26 cellular contexts compared by ENCODE assay signal in genomic region chr6:154289818-154290508, GRCh38.
DNase-seq lines count a peak whose midpoint lies in the region; ATAC-seq, FAIRE-seq and TF ChIP-seq lines count a peak whose summit lies in the region.
"Had no signal": no experiment of that assay in that cellular context is flagged by ENCODE, and none has a peak within 500 bp of the region (broad histone marks: within the 10 kb centered on the region; RNA-seq: fewer than 3 reads in every experiment).

No MANE protein-coding gene starts in this region.

- H3K4ac ChIP-seq in H9 (ENCODE audit: low read depth, low read length): no peak overlapping the region

- in situ Hi-C loops in HepG2 (cut with HindIII; ENCODE audit: extremely low pct_ligation_motif_present, low pct_unique_long_range_greater_than_20kb): no loop called here

- WGBS in HepG2 (ENCODE audit: low lambda C conversion rate): 40% methylated on average over 6 of the region's 6 CpGs
- 62% methylated on average over 2 of the region's 6 CpGs for WGBS in right lobe of liver (ENCODE audit: insufficient coverage, low coverage, low lambda C conversion rate, missing lambda C conversion rate)
- WGBS in H9 (ENCODE audit: extremely low coverage, insufficient read length, low lambda C conversion rate): no CpG with 5 or more reads among the region's 6 CpGs

- TF ChIP-seq RAD21 in HepG2 (CRISPR knock-in tag; IDR thresholded peaks at IDR 0.05): no peak

- no peak overlapping the region for H2BK5ac ChIP-seq in H9 (ENCODE audit: insufficient read length, low read length)

- no peak overlapping the region for H2BK12ac ChIP-seq in H9 (ENCODE audit: insufficient read length, low read depth, low read length)

- H4K20me1 ChIP-seq in HepG2 (ENCODE audit: insufficient read depth, low read length) (no peaks in the 10 kb centered on the region), H9 (ENCODE audit: control insufficient read depth, insufficient read depth, insufficient read length) (no peaks in the 10 kb centered on the region)

- no peak overlapping the region for H3K4me3 Mint-ChIP-seq in activated T-helper 1 cell treated with anti-CD3 and anti-CD28 coated beads, Interleukin-12 subunit alpha, Interleukin-12 subunit beta, Interleukin-2, Interleukin-4 antibody, amounts not matched to agents 30 ng/mL and 10 ng/mL and 1 ng/mL, durations not matched to agents 14 hours and 24 hours and 36 hours
- no peak overlapping the region for H3K4me3 Mint-ChIP-seq in H9
- H3K4me3 Mint-ChIP-seq: activated B cell treated with CpG ODN at 0.5 μM for 24 hours; activated CD8-positive, alpha-beta T cell treated with anti-CD3 and anti-CD28 coated beads for 36 hours; activated naive CD4-positive, alpha-beta T cell treated with anti-CD3 and anti-CD28 coated beads, Interleukin-2, amount 10 ng/mL, durations not matched to agents 7 days and 5 days; CD8-positive, alpha-beta T cell; central memory CD8-positive, alpha-beta T cell; stimulated activated naive CD8-positive, alpha-beta T cell treated with anti-CD3 and anti-CD28 coated beads, Interleukin-15, amount 100 ng/mL, for 72 hours had no signal

- peaks cover 16% of the 10 kb centered on the region for H3K27me3 Mint-ChIP-seq in activated T-helper 1 cell treated with anti-CD3 and anti-CD28 coated beads, Interleukin-12 subunit alpha, Interleukin-12 subunit beta, Interleukin-2, Interleukin-4 antibody, amounts not matched to agents 30 ng/mL and 10 ng/mL and 1 ng/mL, durations not matched to agents 14 hours and 24 hours and 36 hours (ENCODE audit: insufficient read depth)
- H3K27me3 Mint-ChIP-seq in H9 (ENCODE audit: low read depth): no peaks in the 10 kb centered on the region
- H3K27me3 Mint-ChIP-seq: activated B cell treated with CpG ODN at 0.5 μM for 24 hours; activated CD8-positive, alpha-beta T cell treated with anti-CD3 and anti-CD28 coated beads for 36 hours; activated naive CD4-positive, alpha-beta T cell treated with anti-CD3 and anti-CD28 coated beads, Interleukin-2, amount 10 ng/mL, durations not matched to agents 7 days and 5 days; central memory CD8-positive, alpha-beta T cell; stimulated activated naive CD8-positive, alpha-beta T cell treated with anti-CD3 and anti-CD28 coated beads, Interleukin-15, amount 100 ng/mL, for 72 hours had no signal

- POLR2A ChIA-PET in HepG2 (lab: Yijun Ruan, JAX) (no interaction called here), HEK293 (lab: Yijun Ruan, JAX) (no interaction called here)

- no peak overlapping the region for H3K18ac ChIP-seq in H9 (ENCODE audit: insufficient read length, low read depth, low read length)

- H4K8ac ChIP-seq in H9 (replicated peaks; ENCODE audit: insufficient read length, low read depth, low read length): no peak overlapping the region

- FAIRE-seq in HepG2 (lab: Jason Lieb, UNC): no peak
- FAIRE-seq: small intestine had no signal

- no peak overlapping the region for H3K4me2 ChIP-seq in HepG2 (ENCODE audit: low read depth, low read length)
- H3K4me2 ChIP-seq in H9 (ENCODE audit: insufficient read depth, insufficient read length, low read length): no peak overlapping the region
- H3K4me2 ChIP-seq: SK-N-SH had no signal

- H4K5ac ChIP-seq in H9 (ENCODE audit: insufficient read length, low read depth, low read length): no peak overlapping the region

- H2AFZ ChIP-seq in HepG2 (ENCODE audit: low read length) (no peak overlapping the region), H9 (ENCODE audit: low read length) (no peak overlapping the region)

- no peak overlapping the region for H3K27ac Mint-ChIP-seq in activated T-helper 1 cell treated with anti-CD3 and anti-CD28 coated beads, Interleukin-12 subunit alpha, Interleukin-12 subunit beta, Interleukin-2, Interleukin-4 antibody, amounts not matched to agents 30 ng/mL and 10 ng/mL and 1 ng/mL, durations not matched to agents 14 hours and 24 hours and 36 hours
- H3K27ac Mint-ChIP-seq in H9: no peak overlapping the region
- H3K27ac Mint-ChIP-seq: activated B cell treated with CpG ODN at 0.5 μM for 24 hours; activated CD8-positive, alpha-beta T cell treated with anti-CD3 and anti-CD28 coated beads for 36 hours; activated naive CD4-positive, alpha-beta T cell treated with anti-CD3 and anti-CD28 coated beads, Interleukin-2, amount 10 ng/mL, durations not matched to agents 7 days and 5 days; CD8-positive, alpha-beta T cell had no signal

- no peaks in the 10 kb centered on the region for H3K9me3 Mint-ChIP-seq in activated T-helper 1 cell treated with anti-CD3 and anti-CD28 coated beads, Interleukin-12 subunit alpha, Interleukin-12 subunit beta, Interleukin-2, Interleukin-4 antibody, amounts not matched to agents 30 ng/mL and 10 ng/mL and 1 ng/mL, durations not matched to agents 14 hours and 24 hours and 36 hours
- peaks cover 0 to 2% of the 10 kb centered on the region in 2 experiments; a peak in 2 of 5 replicates for H3K9me3 Mint-ChIP-seq in H9
- H3K9me3 Mint-ChIP-seq: activated B cell treated with CpG ODN at 0.5 μM for 24 hours; activated CD8-positive, alpha-beta T cell treated with anti-CD3 and anti-CD28 coated beads for 36 hours; activated naive CD4-positive, alpha-beta T cell treated with anti-CD3 and anti-CD28 coated beads, Interleukin-2, amount 10 ng/mL, durations not matched to agents 7 days and 5 days; central memory CD8-positive, alpha-beta T cell had no signal

- no peak overlapping the region for H2BK20ac ChIP-seq in H9 (ENCODE audit: low read depth, low read length, poor library complexity, severe bottlenecking)

- H3K36me3 ChIP-seq in HepG2 (replicated peaks in 1 of 2; ENCODE audit: control insufficient read depth in 1 of 2, insufficient read depth in 2 of 2, low read length in 2 of 2): no peaks in the 10 kb centered on the region
- H3K36me3 ChIP-seq in right lobe of liver: no peaks in the 10 kb centered on the region
- H3K36me3 ChIP-seq in HEK293 (ENCODE audit: control insufficient read depth in 2 of 2, insufficient read depth in 1 of 2, low read length in 2 of 2): no peaks in the 10 kb centered on the region
- H3K36me3 ChIP-seq: ascending aorta, gastrocnemius medialis, lower lobe of right lung, transverse colon had no signal

- no peak overlapping the region for H3K9ac ChIP-seq in HepG2 (ENCODE audit: insufficient read depth, low read depth, low read length)
- H3K9ac ChIP-seq in H9 (ENCODE audit: extremely low read depth, insufficient read length, low read length): no peak overlapping the region
- H3K9ac ChIP-seq: SK-N-SH had no signal

- no TSS peak for BruUV-seq in HepG2 (replicated peaks; lab: Mats Ljungman, UMichigan)

- TF ChIP-seq POLR2A in HepG2 (IDR thresholded peaks at IDR 0.05; ENCODE audit: insufficient read depth in 1 of 2, low read depth in 2 of 2, low read length in 2 of 2) (no peak), right lobe of liver (IDR thresholded peaks at IDR 0.05) (no peak)

- no peaks in the 10 kb centered on the region for H3K36me3 Mint-ChIP-seq in activated T-helper 1 cell treated with anti-CD3 and anti-CD28 coated beads, Interleukin-12 subunit alpha, Interleukin-12 subunit beta, Interleukin-2, Interleukin-4 antibody, amounts not matched to agents 30 ng/mL and 10 ng/mL and 1 ng/mL, durations not matched to agents 14 hours and 24 hours and 36 hours (ENCODE audit: low read depth)
- no peaks in the 10 kb centered on the region for H3K36me3 Mint-ChIP-seq in H9 (ENCODE audit: insufficient read depth in 1 of 3, low read depth in 3 of 3)
- H3K36me3 Mint-ChIP-seq: activated naive CD4-positive, alpha-beta T cell treated with anti-CD3 and anti-CD28 coated beads, Interleukin-2, amount 10 ng/mL, durations not matched to agents 7 days and 5 days; CD8-positive, alpha-beta T cell had no signal

- H3K23ac ChIP-seq in H9 (ENCODE audit: insufficient read length, low read depth, low read length): no peak overlapping the region

- no peaks in the 10 kb centered on the region for H3K4me1 Mint-ChIP-seq in activated T-helper 1 cell treated with anti-CD3 and anti-CD28 coated beads, Interleukin-12 subunit alpha, Interleukin-12 subunit beta, Interleukin-2, Interleukin-4 antibody, amounts not matched to agents 30 ng/mL and 10 ng/mL and 1 ng/mL, durations not matched to agents 14 hours and 24 hours and 36 hours (ENCODE audit: low read depth)
- no peaks in the 10 kb centered on the region for H3K4me1 Mint-ChIP-seq in H9
- H3K4me1 Mint-ChIP-seq: activated B cell treated with CpG ODN at 0.5 μM for 24 hours; activated naive CD4-positive, alpha-beta T cell treated with anti-CD3 and anti-CD28 coated beads, Interleukin-2, amount 10 ng/mL, durations not matched to agents 7 days and 5 days; central memory CD8-positive, alpha-beta T cell had no signal

- H3K4me3 ChIP-seq in HepG2 (replicated peaks in 1 of 3; ENCODE audit: insufficient read depth in 1 of 3, low read depth in 2 of 3, low read length in 3 of 3) (no peak overlapping the region), right lobe of liver (no peak overlapping the region), HEK293 (ENCODE audit: low read depth, low read length) (no peak overlapping the region)
- H3K4me3 ChIP-seq: ascending aorta, gastrocnemius medialis, lower lobe of right lung, transverse colon had no signal

- H3K27ac ChIP-seq in HepG2 (ENCODE audit: extremely low read length, insufficient read depth, low read length) (no peak overlapping the region), right lobe of liver (no peak overlapping the region), HEK293 (ENCODE audit: extremely low read depth, low read depth, low read length) (no peak overlapping the region), H9 (ENCODE audit: insufficient read length, low read depth, low read length) (no peak overlapping the region)
- H3K27ac ChIP-seq: ascending aorta, gastrocnemius medialis, lower lobe of right lung, RWPE1, transverse colon had no signal

- no peak overlapping the region for H4K91ac ChIP-seq in H9 (ENCODE audit: insufficient read length, low read depth, low read length)

- TF ChIP-seq CTCF in HepG2 (CRISPR knock-in tag; IDR thresholded peaks at IDR 0.05) (no peak), right lobe of liver (IDR thresholded peaks at IDR 0.05) (no peak), HEK293 (tag by site-specific recombination; IDR thresholded peaks at IDR 0.05) (no peak), H9 (conservative IDR thresholded peaks at IDR 0.05) (no peak)

- H3K23me2 ChIP-seq in H9 (ENCODE audit: insufficient read length, low read depth, low read length, poor library complexity, severe bottlenecking): no peaks in the 10 kb centered on the region

- TF ChIP-seq EP300 in HepG2 (IDR thresholded peaks at IDR 0.05; ENCODE audit: low read depth in 2 of 2, low read length in 2 of 2): no peak
- no peak for TF ChIP-seq EP300 in HepG2 (CRISPR knock-in tag; IDR thresholded peaks at IDR 0.05; ENCODE audit: borderline replicate concordance)

- CTCF ChIA-PET in HepG2 (lab: Yijun Ruan, JAX; ENCODE audit: low intra/inter-chr PET ratio, low total read pairs): no interaction called here
- CTCF ChIA-PET in HEK293 (lab: Yijun Ruan, JAX): interaction anchor here (0.9 kb wide), 1 partner anchor 13 kb away, joined by 4 read pairs; no protein-coding TSS in a partner anchor

- ATAC-seq in HepG2 (peak; percentile 36; the same call in 1 of the 3 replicates), right lobe of liver (no peak)
- ATAC-seq: activated CD8-positive, alpha-beta T cell treated with anti-CD3 and anti-CD28 coated beads for 36 hours; CD8-positive, alpha-beta T cell; esophagus mucosa; gastrocnemius medialis; lower lobe of right lung; stimulated activated naive CD8-positive, alpha-beta T cell treated with anti-CD3 and anti-CD28 coated beads, Interleukin-15, amount 100 ng/mL, for 72 hours had no signal

- intact Hi-C loops in HepG2 (cut with micrococcal nuclease; ENCODE audit: unreplicated experiment) (no loop called here), right lobe of liver (cut with DNase I) (no loop called here)
- intact Hi-C loops in activated T-helper 1 cell treated with anti-CD3 and anti-CD28 coated beads, Interleukin-12 subunit alpha, Interleukin-12 subunit beta, Interleukin-2, Interleukin-4 antibody, amounts not matched to agents 30 ng/mL and 10 ng/mL and 1 ng/mL, durations not matched to agents 14 hours and 24 hours and 36 hours (cut with micrococcal nuclease): no loop called here

- H3K79me2 ChIP-seq in HepG2 (ENCODE audit: insufficient read depth, low read length) (no peaks in the 10 kb centered on the region), H9 (ENCODE audit: insufficient read depth, low read length) (no peaks in the 10 kb centered on the region)

- H3K9me3 ChIP-seq in HepG2 (ENCODE audit: low read length) (no peaks in the 10 kb centered on the region), right lobe of liver (no peaks in the 10 kb centered on the region), HEK293 (ENCODE audit: control insufficient read depth, insufficient read depth, low read depth, low read length) (no peaks in the 10 kb centered on the region), H9 (ENCODE audit: control insufficient read depth, low read depth, low read length) (no peaks in the 10 kb centered on the region)
- H3K9me3 ChIP-seq: ascending aorta, gastrocnemius medialis, lower lobe of right lung, SK-N-SH, transverse colon had no signal

- H3K4me1 ChIP-seq in HepG2 (ENCODE audit: insufficient read depth, low read length) (peaks cover 6% of the 10 kb centered on the region; the same call in 1 of the 2 replicates), right lobe of liver (no peaks in the 10 kb centered on the region), HEK293 (ENCODE audit: control insufficient read depth, insufficient read depth, low read length) (no peaks in the 10 kb centered on the region), H9 (ENCODE audit: insufficient read depth, low read length) (no peaks in the 10 kb centered on the region)
- H3K4me1 ChIP-seq: ascending aorta, gastrocnemius medialis, transverse colon had no signal

- DNase-seq in HepG2 (ENCODE audit: low spot score): no peak
- no peak for DNase-seq in right lobe of liver
- DNase-seq in RPMI8226: peak; percentile 19
- DNase-seq in activated T-helper 1 cell treated with anti-CD3 and anti-CD28 coated beads, Interleukin-12 subunit alpha, Interleukin-12 subunit beta, Interleukin-2, Interleukin-4 antibody, amounts not matched to agents 30 ng/mL and 10 ng/mL and 1 ng/mL, durations not matched to agents 14 hours and 24 hours and 36 hours (ENCODE audit: low spot score): no peak
- DNase-seq in H9: no peak
- DNase-seq in activated CD4-positive, CD25-positive, alpha-beta regulatory T cell treated with anti-CD3 and anti-CD28 coated beads, Interleukin-2, amount 50 U/mL, for 72 hours: no peak
- DNase-seq: activated B cell treated with CpG ODN at 0.5 μM for 24 hours; activated CD8-positive, alpha-beta T cell treated with anti-CD3 and anti-CD28 coated beads for 36 hours; activated naive CD4-positive, alpha-beta T cell treated with anti-CD3 and anti-CD28 coated beads, Interleukin-2, amount 10 ng/mL, durations not matched to agents 7 days and 5 days; activated T-cell treated with anti-CD3 and anti-CD28 coated beads, Interleukin-2, amount 50 U/mL, for 1 hour; CD8-positive, alpha-beta T cell; gastrocnemius medialis; islet precursor cell; KG1; lower lobe of right lung; NCI-H2171; SK-N-SH; small intestine; stimulated activated CD4-positive, alpha-beta T cell treated with anti-CD3 and anti-CD28 coated beads, Interleukin-4, amount 100 ng/mL, for 1 hour; stimulated activated naive CD8-positive, alpha-beta T cell treated with anti-CD3 and anti-CD28 coated beads, Interleukin-15, amount 100 ng/mL, for 72 hours; transverse colon had no signal

- H3K79me1 ChIP-seq in H9 (ENCODE audit: insufficient read depth, low read depth, low read length, poor library complexity, severe bottlenecking): no peaks in the 10 kb centered on the region

- H2AK5ac ChIP-seq in H9 (ENCODE audit: insufficient read length, low read length): no peak overlapping the region

- H3K27me3 ChIP-seq in HepG2 (ENCODE audit: control insufficient read depth in 1 of 2, insufficient read depth in 2 of 2, low read length in 2 of 2) (no peaks in the 10 kb centered on the region), right lobe of liver (no peaks in the 10 kb centered on the region), H9 (ENCODE audit: insufficient read depth, low read length) (no peaks in the 10 kb centered on the region)
- H3K27me3 ChIP-seq: ascending aorta, gastrocnemius medialis, transverse colon had no signal

- no peak overlapping the region for H3K56ac ChIP-seq in H9 (ENCODE audit: insufficient read length, low read depth, low read length)

- no peak overlapping the region for H3T11ph ChIP-seq in H9 (ENCODE audit: low read length)

- no peak overlapping the region for H3K14ac ChIP-seq in H9 (ENCODE audit: insufficient read depth, low read length)

- H2BK120ac ChIP-seq in H9 (ENCODE audit: low read depth, low read length, poor library complexity, severe bottlenecking): no peak overlapping the region

- no peak overlapping the region for H2BK15ac ChIP-seq in H9 (ENCODE audit: low read depth, low read length)

Comparison
In these comparisons a context has a peak if more than half of its experiments do, and no peak if none do; other contexts are left out.
1. Of the 63 proteins assayed by ChIP-seq in both HepG2 and HEK293: peak only in HepG2: none; only in HEK293: SETDB1; in both: none; in neither: 62.